ENCODE assay signal across 38 cellular contexts in genomic region chr16:64782484-64782883, GRCh38.
"Had no signal": no experiment of that assay in that cellular context is flagged by ENCODE, and none has a peak within 500 bp of the region (broad histone marks: within the 10 kb centered on the region; RNA-seq: fewer than 3 reads in every experiment).

No MANE protein-coding gene starts in this region.

- H3K36me3 Mint-ChIP-seq: activated CD8-positive, alpha-beta memory T cell treated with anti-CD3 and anti-CD28 coated beads, Interleukin-2, amount 10 ng/mL, durations not matched to agents 7 days and 5 days; activated naive CD4-positive, alpha-beta T cell treated with anti-CD3 and anti-CD28 coated beads, Interleukin-2, amount 50 U/mL, for 24 hours; activated naive CD8-positive, alpha-beta T cell; activated naive CD8-positive, alpha-beta T cell treated with anti-CD3 and anti-CD28 coated beads, Interleukin-2, amount 10 ng/mL, durations not matched to agents 7 days and 5 days; brain had no signal

- H3K27ac ChIP-seq: adrenal gland, cardiac muscle cell, VCaP had no signal

- H3K9me3 ChIP-seq: adrenal gland had no signal

- H3K4me1 Mint-ChIP-seq: activated B cell treated with CpG ODN at 0.5 μM for 24 hours; activated CD4-positive, alpha-beta memory T cell treated with anti-CD3 and anti-CD28 coated beads, Interleukin-2, amount 10 ng/mL, durations not matched to agents 7 days and 5 days; activated CD4-positive, alpha-beta T cell treated with anti-CD3 and anti-CD28 coated beads, Interleukin-2, amount 10 ng/mL, durations not matched to agents 7 days and 5 days; activated CD8-positive, alpha-beta memory T cell treated with anti-CD3 and anti-CD28 coated beads, Interleukin-2, amount 10 ng/mL, durations not matched to agents 7 days and 5 days; activated naive CD4-positive, alpha-beta T cell treated with anti-CD3 and anti-CD28 coated beads, Interleukin-2, amount 50 U/mL, for 24 hours; activated naive CD8-positive, alpha-beta T cell treated with anti-CD3 and anti-CD28 coated beads, Interleukin-2, amount 10 ng/mL, durations not matched to agents 7 days and 5 days; activated naive CD8-positive, alpha-beta T cell treated with anti-CD3 and anti-CD28 coated beads, Interleukin-2, amount 50 U/mL, for 24 hours; activated T-helper 17 cell treated with anti-CD3 and anti-CD28 coated beads, Interleukin-2, amount 50 U/mL, for 72 hours; central memory CD8-positive, alpha-beta T cell had no signal

- H3K27me3 ChIP-seq: adrenal gland, cardiac muscle cell had no signal

- H3K27me3 Mint-ChIP-seq: activated B cell treated with CpG ODN at 0.5 μM for 24 hours; activated CD4-positive, alpha-beta memory T cell treated with anti-CD3 and anti-CD28 coated beads, Interleukin-2, amount 10 ng/mL, durations not matched to agents 7 days and 5 days; activated CD4-positive, alpha-beta T cell treated with anti-CD3 and anti-CD28 coated beads, Interleukin-2, amount 10 ng/mL, durations not matched to agents 7 days and 5 days; activated CD8-positive, alpha-beta memory T cell treated with anti-CD3 and anti-CD28 coated beads, Interleukin-2, amount 10 ng/mL, durations not matched to agents 7 days and 5 days; activated naive CD4-positive, alpha-beta T cell treated with anti-CD3 and anti-CD28 coated beads, Interleukin-2, amount 50 U/mL, for 24 hours; activated naive CD8-positive, alpha-beta T cell; activated naive CD8-positive, alpha-beta T cell treated with anti-CD3 and anti-CD28 coated beads, Interleukin-2, amount 10 ng/mL, durations not matched to agents 7 days and 5 days; activated naive CD8-positive, alpha-beta T cell treated with anti-CD3 and anti-CD28 coated beads, Interleukin-2, amount 50 U/mL, for 24 hours; activated T-helper 17 cell treated with anti-CD3 and anti-CD28 coated beads, Interleukin-2, amount 50 U/mL, for 72 hours; central memory CD8-positive, alpha-beta T cell had no signal

- H3K27ac Mint-ChIP-seq: activated B cell treated with CpG ODN at 0.5 μM for 24 hours; activated CD4-positive, alpha-beta memory T cell treated with anti-CD3 and anti-CD28 coated beads, Interleukin-2, amount 10 ng/mL, durations not matched to agents 7 days and 5 days; activated CD4-positive, alpha-beta T cell treated with anti-CD3 and anti-CD28 coated beads, Interleukin-2, amount 10 ng/mL, durations not matched to agents 7 days and 5 days; activated CD8-positive, alpha-beta memory T cell treated with anti-CD3 and anti-CD28 coated beads, Interleukin-2, amount 10 ng/mL, durations not matched to agents 7 days and 5 days; activated CD8-positive, alpha-beta T cell treated with anti-CD3 and anti-CD28 coated beads, Interleukin-2, amount 10 ng/mL, durations not matched to agents 7 days and 5 days; activated naive CD4-positive, alpha-beta T cell treated with anti-CD3 and anti-CD28 coated beads for 36 hours; activated naive CD4-positive, alpha-beta T cell treated with anti-CD3 and anti-CD28 coated beads, Interleukin-2, amount 50 U/mL, for 24 hours; activated naive CD8-positive, alpha-beta T cell; activated naive CD8-positive, alpha-beta T cell treated with anti-CD3 and anti-CD28 coated beads, Interleukin-2, amount 10 ng/mL, durations not matched to agents 7 days and 5 days; activated naive CD8-positive, alpha-beta T cell treated with anti-CD3 and anti-CD28 coated beads, Interleukin-2, amount 50 U/mL, for 24 hours; activated T-cell treated with anti-CD3 and anti-CD28 coated beads, Interleukin-2, amount 50 U/mL, for 72 hours; activated T-helper 1 cell treated with anti-CD3 and anti-CD28 coated beads, Interleukin-12 subunit alpha, Interleukin-12 subunit beta, Interleukin-2, Interleukin-4 antibody, amounts not matched to agents 30 ng/mL and 10 ng/mL and 1 ng/mL, durations not matched to agents 14 hours and 24 hours and 36 hours; activated T-helper 17 cell treated with anti-CD3 and anti-CD28 coated beads, Interleukin-2, amount 50 U/mL, for 72 hours; brain; T-helper 1 cell treated with Interleukin-12 subunit alpha and Interleukin-12 subunit beta and Interleukin-4 antibody, amounts not matched to agents 30 μg/mL and 1 μg/mL, for 36 hours; T-helper 2 cell treated with Interferon-gamma antibody and Interleukin-4, amounts not matched to agents 5 μg/mL and 100 μg/mL, for 36 hours had no signal

- DNase-seq: activated B cell treated with CpG ODN at 0.5 μM for 24 hours; activated CD4-positive, alpha-beta memory T cell treated with anti-CD3 and anti-CD28 coated beads, Interleukin-2, amount 10 ng/mL, durations not matched to agents 7 days and 5 days; activated CD4-positive, alpha-beta T cell treated with anti-CD3 and anti-CD28 coated beads for 48 hours; activated CD4-positive, alpha-beta T cell treated with anti-CD3 and anti-CD28 coated beads, Interleukin-2, amount 10 ng/mL, durations not matched to agents 7 days and 5 days; activated CD4-positive, alpha-beta T cell treated with anti-CD3 and anti-CD28 coated beads, Interleukin-2, amount 50 U/mL, for 48 hours; activated CD4-positive, CD25-positive, alpha-beta regulatory T cell treated with anti-CD3 and anti-CD28 coated beads, Interleukin-2, amount 50 U/mL, for 72 hours; activated CD8-positive, alpha-beta memory T cell treated with anti-CD3 and anti-CD28 coated beads for 24 hours; activated CD8-positive, alpha-beta memory T cell treated with anti-CD3 and anti-CD28 coated beads, Interleukin-2, amount 10 ng/mL, durations not matched to agents 7 days and 5 days; activated CD8-positive, alpha-beta memory T cell treated with anti-CD3 and anti-CD28 coated beads, Interleukin-2, amount 50 U/mL, for 48 hours; activated CD8-positive, alpha-beta T cell treated with anti-CD3 and anti-CD28 coated beads, Interleukin-2, amount 10 ng/mL, durations not matched to agents 7 days and 5 days; activated effector memory CD4-positive, alpha-beta T cell treated with anti-CD3 and anti-CD28 coated beads, Interleukin-2, amount 50 U/mL, for 16 hours; activated gamma-delta T cell treated with Interleukin-2 at 50 U/mL for 16 hours; activated naive CD4-positive, alpha-beta T cell; activated naive CD4-positive, alpha-beta T cell treated with anti-CD3 and anti-CD28 coated beads for 36 hours; activated naive CD8-positive, alpha-beta T cell treated with anti-CD3 and anti-CD28 coated beads, Interleukin-2, amount 10 ng/mL, durations not matched to agents 7 days and 5 days; activated naive CD8-positive, alpha-beta T cell treated with anti-CD3 and anti-CD28 coated beads, Interleukin-2, amount 50 U/mL, for 24 hours; activated T-cell treated with anti-CD3 and anti-CD28 coated beads, Interleukin-2, amount 50 U/mL, for 4 hours; activated T-cell treated with anti-CD3 and anti-CD28 coated beads, Interleukin-2, amount 50 U/mL, for 72 hours; adrenal gland; amniotic stem cell; aorta; caudate nucleus; cerebellar nuclear complex; T-helper 1 cell; T-helper 2 cell; T-helper 9 cell had no signal

- H3K4me3 ChIP-seq: adrenal gland, cardiac muscle cell had no signal

- H3K36me3 ChIP-seq: adrenal gland, cardiac muscle cell had no signal

- FAIRE-seq: bronchial epithelial cell, TTC549 had no signal

- H3K4me1 ChIP-seq: adrenal gland had no signal

- H3K4me3 Mint-ChIP-seq: activated B cell treated with CpG ODN at 0.5 μM for 24 hours; activated CD4-positive, alpha-beta memory T cell treated with anti-CD3 and anti-CD28 coated beads, Interleukin-2, amount 10 ng/mL, durations not matched to agents 7 days and 5 days; activated CD4-positive, alpha-beta T cell treated with anti-CD3 and anti-CD28 coated beads, Interleukin-2, amount 10 ng/mL, durations not matched to agents 7 days and 5 days; activated CD8-positive, alpha-beta memory T cell treated with anti-CD3 and anti-CD28 coated beads, Interleukin-2, amount 10 ng/mL, durations not matched to agents 7 days and 5 days; activated CD8-positive, alpha-beta T cell treated with anti-CD3 and anti-CD28 coated beads, Interleukin-2, amount 10 ng/mL, durations not matched to agents 7 days and 5 days; activated naive CD4-positive, alpha-beta T cell treated with anti-CD3 and anti-CD28 coated beads for 36 hours; activated naive CD4-positive, alpha-beta T cell treated with anti-CD3 and anti-CD28 coated beads, Interleukin-2, amount 50 U/mL, for 24 hours; activated naive CD8-positive, alpha-beta T cell; activated naive CD8-positive, alpha-beta T cell treated with anti-CD3 and anti-CD28 coated beads, Interleukin-2, amount 10 ng/mL, durations not matched to agents 7 days and 5 days; activated naive CD8-positive, alpha-beta T cell treated with anti-CD3 and anti-CD28 coated beads, Interleukin-2, amount 50 U/mL, for 24 hours; activated T-cell treated with anti-CD3 and anti-CD28 coated beads, Interleukin-2, amount 50 U/mL, for 4 hours; activated T-cell treated with anti-CD3 and anti-CD28 coated beads, Interleukin-2, amount 50 U/mL, for 72 hours; activated T-helper 1 cell treated with anti-CD3 and anti-CD28 coated beads, Interleukin-12 subunit alpha, Interleukin-12 subunit beta, Interleukin-2, Interleukin-4 antibody, amounts not matched to agents 30 ng/mL and 10 ng/mL and 1 ng/mL, durations not matched to agents 14 hours and 24 hours and 36 hours; activated T-helper 17 cell treated with anti-CD3 and anti-CD28 coated beads, Interleukin-2, amount 50 U/mL, for 72 hours; brain; central memory CD8-positive, alpha-beta T cell; T-helper 1 cell treated with Interleukin-12 subunit alpha and Interleukin-12 subunit beta and Interleukin-4 antibody, amounts not matched to agents 30 μg/mL and 1 μg/mL, for 36 hours; T-helper 2 cell treated with Interferon-gamma antibody and Interleukin-4, amounts not matched to agents 5 μg/mL and 100 μg/mL, for 36 hours had no signal

- ATAC-seq: activated CD8-positive, alpha-beta memory T cell treated with anti-CD3 and anti-CD28 coated beads, Interleukin-2, amount 10 ng/mL, durations not matched to agents 7 days and 5 days; activated CD8-positive, alpha-beta T cell treated with anti-CD3 and anti-CD28 coated beads, Interleukin-2, amount 10 ng/mL, durations not matched to agents 7 days and 5 days; activated naive CD8-positive, alpha-beta T cell treated with anti-CD3 and anti-CD28 coated beads, Interleukin-2, amount 50 U/mL, for 24 hours; activated T-cell treated with anti-CD3 and anti-CD28 coated beads, Interleukin-2, amount 50 U/mL, for 4 hours; activated T-cell treated with anti-CD3 and anti-CD28 coated beads, Interleukin-2, amount 50 U/mL, for 72 hours; activated T-helper 17 cell treated with anti-CD3 and anti-CD28 coated beads, Interleukin-2, amount 50 U/mL, for 72 hours had no signal
